Comparison of ENCODE assay signal across 12 cellular contexts in the genomic region with DNA sequence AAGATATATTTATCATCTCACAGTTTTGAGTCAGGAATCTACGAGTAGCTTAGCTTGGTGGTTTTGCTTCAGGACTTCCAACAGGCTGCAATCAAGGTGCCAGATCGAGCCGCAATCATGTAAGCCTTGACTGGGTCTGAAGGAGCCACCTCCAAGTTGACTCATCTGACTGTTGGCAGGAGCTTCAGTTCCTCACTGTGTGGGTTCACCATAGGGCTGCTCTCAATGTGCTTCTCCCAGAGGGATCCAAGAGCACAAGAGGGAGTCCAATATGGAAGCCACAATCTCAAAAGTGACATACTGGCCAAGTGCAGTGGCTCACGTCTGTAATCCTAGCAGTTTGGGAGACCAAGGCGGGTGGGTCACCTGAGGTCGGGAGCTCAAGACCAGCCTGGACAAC.
"Had no signal": no experiment of that assay in that cellular context is flagged by ENCODE, and none has a peak within 500 bp of the region (broad histone marks: within the 10 kb centered on the region; RNA-seq: fewer than 3 reads in every experiment).

No MANE protein-coding gene starts in this region.

- ATAC-seq: activated CD4-positive, CD25-positive, alpha-beta regulatory T cell treated with anti-CD3 and anti-CD28 coated beads, Interleukin-2, amount 50 U/mL, for 24 hours; gastroesophageal sphincter; stimulated activated naive CD8-positive, alpha-beta T cell treated with anti-CD3 and anti-CD28 coated beads, Interleukin-15, amount 100 ng/mL, for 72 hours had no signal

- H3K4me3 ChIP-seq: adrenal gland, esophagus muscularis mucosa, gastroesophageal sphincter, thoracic aorta had no signal

- H3K36me3 ChIP-seq: adrenal gland, brain microvascular endothelial cell, esophagus muscularis mucosa, gastroesophageal sphincter, thoracic aorta had no signal

- H3K27me3 ChIP-seq: adrenal gland, brain microvascular endothelial cell, esophagus muscularis mucosa, gastroesophageal sphincter had no signal

- H3K27ac ChIP-seq: adrenal gland, brain microvascular endothelial cell, esophagus muscularis mucosa, gastroesophageal sphincter, thoracic aorta had no signal

- H3K9me3 ChIP-seq: adrenal gland, esophagus muscularis mucosa, gastroesophageal sphincter, thoracic aorta had no signal

- DNase-seq: activated CD4-positive, alpha-beta T cell treated with anti-CD3 and anti-CD28 coated beads, Interleukin-2, amount 50 U/mL, for 4 hours; activated naive CD4-positive, alpha-beta T cell treated with anti-CD3 and anti-CD28 coated beads, Interleukin-2, amount 50 U/mL, for 16 hours; activated T-cell treated with anti-CD3 and anti-CD28 coated beads, Interleukin-2, amount 50 U/mL, for 1 hour; adrenal gland; brain microvascular endothelial cell; stimulated activated CD4-positive, alpha-beta T cell treated with anti-CD3 and anti-CD28 coated beads, Interleukin-4, amount 100 ng/mL, for 24 hours; stimulated activated naive CD8-positive, alpha-beta T cell treated with anti-CD3 and anti-CD28 coated beads, Interleukin-15, amount 100 ng/mL, for 72 hours; T-helper 2 cell had no signal

- H3K4me1 ChIP-seq: adrenal gland, esophagus muscularis mucosa, gastroesophageal sphincter had no signal
